1 cellular context compared by ENCODE assay signal in the genomic region with DNA sequence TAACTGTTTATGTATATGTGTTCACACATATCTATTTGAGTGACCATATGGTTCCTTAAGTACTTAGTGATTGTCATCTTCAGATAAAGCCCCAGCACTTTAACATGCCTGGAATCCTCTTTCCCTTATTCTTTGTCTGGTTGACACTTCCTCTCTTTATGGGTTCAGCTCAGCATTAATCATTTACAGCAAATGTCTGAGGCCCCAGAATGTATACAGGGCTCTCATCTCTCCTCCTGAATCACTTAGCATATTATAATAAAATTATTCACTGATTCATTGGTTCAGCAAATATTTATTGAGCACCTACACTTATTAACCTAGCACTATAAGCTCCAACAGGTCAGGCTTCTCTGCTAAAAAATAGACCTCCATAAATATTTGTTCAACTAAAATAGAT.
TF ChIP-seq lines count a peak whose summit lies in the region.

No MANE protein-coding gene starts in this region.

TF ChIP-seq in SK-N-SH treated with all-trans-retinoic acid at 6 μM for 48 hours, 23 proteins besides CTCF, POLR2A, EP300 and RAD21 (continued from another document):
- TF ChIP-seq, protein P1, sequence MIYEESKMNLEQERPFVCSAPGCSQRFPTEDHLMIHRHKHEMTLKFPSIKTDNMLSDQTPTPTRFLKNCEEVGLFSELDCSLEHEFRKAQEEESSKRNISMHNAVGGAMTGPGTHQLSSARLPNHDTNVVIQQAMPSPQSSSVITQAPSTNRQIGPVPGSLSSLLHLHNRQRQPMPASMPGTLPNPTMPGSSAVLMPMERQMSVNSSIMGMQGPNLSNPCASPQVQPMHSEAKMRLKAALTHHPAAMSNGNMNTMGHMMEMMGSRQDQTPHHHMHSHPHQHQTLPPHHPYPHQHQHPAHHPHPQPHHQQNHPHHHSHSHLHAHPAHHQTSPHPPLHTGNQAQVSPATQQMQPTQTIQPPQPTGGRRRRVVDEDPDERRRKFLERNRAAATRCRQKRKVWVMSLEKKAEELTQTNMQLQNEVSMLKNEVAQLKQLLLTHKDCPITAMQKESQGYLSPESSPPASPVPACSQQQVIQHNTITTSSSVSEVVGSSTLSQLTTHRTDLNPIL (CRISPR knock-in tag; IDR thresholded peaks at IDR 0.05; ENCODE audit: low read depth), result no peak
- TF ChIP-seq TCF4 (CRISPR knock-in tag; IDR thresholded peaks at IDR 0.05; ENCODE audit: borderline replicate concordance), result no peak
